ENCODE assay signal across 8 cellular contexts in genomic region chrX:134990475-134991473, GRCh38. TPM values are rescaled to one million over a fixed set of nuclear protein-coding genes. Genes with fewer than 3 reads are reported as not detected.
DNase-seq lines count a peak whose midpoint lies in the region; ATAC-seq and TF ChIP-seq lines count a peak whose summit lies in the region.

Gene SMIM10, plus strand, starts transcription at chrX:134990991. Its CDS starts 105 bp downstream, at chrX:134991096.

- no peak for TF ChIP-seq CTCF in GM23338 (conservative IDR thresholded peaks at IDR 0.05; ENCODE audit: low read depth in 2 of 2)

- peak; percentile 95 for ATAC-seq in GM23338

- peaks cover 5% of the 10 kb centered on the region for H3K27me3 Mint-ChIP-seq in GM23338 (ENCODE audit: insufficient read depth, low read depth, poor library complexity)

- DNase-seq in COLO668 (lab: John Stamatoyannopoulos, UW; ENCODE audit: unreplicated experiment) (peak; percentile 52), GM23338 (ENCODE audit: low spot score) (peak; percentile 35), amygdala (lab: John Stamatoyannopoulos, UW) (peak in 33 of 56 donors; percentile 0 to 42 (median 5)), hepatic stellate cell (ENCODE audit: low spot score) (peak; percentile 49), NCI-H2171 treated with DMSO at 0.1 percent for 48 hours (lab: John Stamatoyannopoulos, UW) (no peak), NCI-H774 (lab: John Stamatoyannopoulos, UW) (no peak)

- peak within 1 kb of the TSS; percentile 21 for H3K9ac ChIP-seq in rectal smooth muscle tissue (ENCODE audit: low read length)

- H2AFZ ChIP-seq in GM23338: peak within 1 kb of the TSS; percentile 56

- H3K36me3 ChIP-seq in GM23338 (ENCODE audit: insufficient read depth) (no peaks in the 10 kb centered on the region), rectal smooth muscle tissue (ENCODE audit: control insufficient read depth, insufficient read depth, low read length) (no peaks in the 10 kb centered on the region)

- H4K20me1 ChIP-seq in GM23338 (replicated peaks; ENCODE audit: insufficient read depth): no peaks in the 10 kb centered on the region

- no peaks in the 10 kb centered on the region for H3K36me3 Mint-ChIP-seq in GM23338 (ENCODE audit: low read depth)

- H3K4me3 Mint-ChIP-seq in GM23338: peak within 1 kb of the TSS; percentile 77

- peaks cover 14% of the 10 kb centered on the region for H3K4me1 ChIP-seq in GM23338 (ENCODE audit: insufficient read depth)
- peaks cover 3% of the 10 kb centered on the region for H3K4me1 ChIP-seq in rectal smooth muscle tissue (ENCODE audit: control insufficient read depth, insufficient read depth, low read length)

- H3K27me3 ChIP-seq in GM23338 (ENCODE audit: insufficient read depth) (peaks cover 13% of the 10 kb centered on the region), rectal smooth muscle tissue (ENCODE audit: control insufficient read depth, insufficient read depth, low read length) (peaks cover 2% of the 10 kb centered on the region)

- H3K79me2 ChIP-seq in GM23338 (replicated peaks; ENCODE audit: insufficient read depth): no peaks in the 10 kb centered on the region

- H3F3A ChIP-seq in GM23338 (replicated peaks; ENCODE audit: low read depth): no peaks in the 10 kb centered on the region

- no peaks in the 10 kb centered on the region for H3K9me3 Mint-ChIP-seq in GM23338

- H3K9me2 ChIP-seq in GM23338 (ENCODE audit: insufficient read depth): no peaks in the 10 kb centered on the region

- peak within 1 kb of the TSS; percentile 66 for H3K4me2 ChIP-seq in GM23338

- no peak within 1 kb of the TSS for H3K27ac Mint-ChIP-seq in GM23338

- H3K4me3 ChIP-seq in GM23338 (peak within 1 kb of the TSS; percentile 53), rectal smooth muscle tissue (ENCODE audit: low read length) (peak within 1 kb of the TSS; percentile 63)

- peaks cover 18% of the 10 kb centered on the region for H3K4me1 Mint-ChIP-seq in GM23338

- H3K27ac ChIP-seq in GM23338 (ENCODE audit: low read depth): no peak within 1 kb of the TSS
- H3K27ac ChIP-seq in rectal smooth muscle tissue (ENCODE audit: low read depth, low read length): no peak within 1 kb of the TSS

TF ChIP-seq in GM23338, 12 proteins besides CTCF, POLR2A, EP300 and RAD21:
- TF ChIP-seq STAT1 (IDR thresholded peaks at IDR 0.05; ENCODE audit: unreplicated experiment) (no peak), POLR2AphosphoS5 (IDR thresholded peaks at IDR 0.05; ENCODE audit: low read depth) (peak; percentile 42; the same call in 1 of the 2 replicates)

TF ChIP-seq in PFSK-1, 5 proteins besides CTCF, POLR2A, EP300 and RAD21:
- TF ChIP-seq FOXP2 (optimal IDR thresholded peaks at IDR 0.05; ENCODE audit: borderline replicate concordance, extremely low read depth, extremely low read length, insufficient read depth) (peak; percentile 91), SIN3A (IDR thresholded peaks at IDR 0.05; ENCODE audit: borderline replicate concordance, insufficient read depth, low read length) (no peak)

RNA-seq across cellular contexts. Expression of gene SMIM10, which starts in this region (rescaled TPM):
- 1.7 and 2.1 TPM in 2 replicates for total RNA-seq in GM23338 (2014; rRNA removed; shearing (Covaris generic))
- 3.9 and 4.8 TPM in 2 replicates for polyA plus RNA-seq in GM23338 (2016; fragmentation: Nextera tagmentation; extraction: Ambion mirVana)
- polyA plus RNA-seq in PFSK-1 (2012; ENCODE audit: insufficient read length, low read depth): 6.7 TPM

Comparison
In these comparisons a context has a peak if more than half of its experiments do, and no peak if none do; other contexts are left out.
1. DNase-seq: peak in COLO668 (single experiment), GM23338 (single experiment), amygdala (33 of 56) and hepatic stellate cell (single experiment); none in NCI-H2171 treated with DMSO at 0.1 percent for 48 hours (single experiment) and NCI-H774 (single experiment).